Comparison of ENCODE assay signal across 20 cellular contexts in the genomic region with DNA sequence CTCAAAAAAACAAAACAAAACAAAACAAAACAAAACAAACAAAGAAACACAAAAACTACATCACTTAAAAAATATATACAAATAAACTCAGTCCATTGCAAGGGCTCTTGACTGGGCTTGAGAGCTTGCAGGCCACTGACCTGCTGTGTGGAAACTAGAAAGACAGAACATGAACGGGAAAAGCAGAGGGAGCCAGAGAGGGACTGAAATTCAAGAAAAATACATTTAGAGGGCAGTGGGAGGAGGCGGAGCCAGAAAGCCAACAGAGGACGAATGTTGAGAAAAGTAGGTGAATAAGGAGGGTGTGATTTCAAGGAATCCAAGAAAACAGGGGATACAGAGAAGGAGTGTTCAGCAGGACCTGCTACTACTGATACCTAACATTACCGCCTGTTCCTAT. TPM values are rescaled to one million over a fixed set of nuclear protein-coding genes. Genes with fewer than 3 reads are reported as not detected.
DNase-seq lines count a peak whose midpoint lies in the region; ATAC-seq and TF ChIP-seq lines count a peak whose summit lies in the region.
"Had no signal": no experiment of that assay in that cellular context is flagged by ENCODE, and none has a peak within 500 bp of the region (broad histone marks: within the 10 kb centered on the region; RNA-seq: fewer than 3 reads in every experiment).

No MANE protein-coding gene starts in this region.

- H3K9ac ChIP-seq in endodermal cell (ENCODE audit: extremely low read depth, low read length, poor library complexity, severe bottlenecking) = no peak overlapping the region
- H3K9ac ChIP-seq in mesendoderm (ENCODE audit: low read length) = no peak overlapping the region

- H3K4ac ChIP-seq in mesendoderm (ENCODE audit: low read depth, low read length) = no peak overlapping the region

- H4K5ac ChIP-seq in mesendoderm (ENCODE audit: low read length) = no peak overlapping the region

- no peak overlapping the region for H3K23ac ChIP-seq in mesendoderm (ENCODE audit: low read length)

- no peaks in the 10 kb centered on the region for H3K9me3 ChIP-seq in endodermal cell (ENCODE audit: control insufficient read depth, low read length)
- H3K9me3 ChIP-seq in thyroid gland = no peaks in the 10 kb centered on the region
- H3K9me3 ChIP-seq: Caco-2 had no signal

- H4K8ac ChIP-seq in mesendoderm (ENCODE audit: low read depth, low read length) = no peak overlapping the region

- H2BK15ac ChIP-seq in mesendoderm (replicated peaks; ENCODE audit: low read depth) = no peak overlapping the region

- no peak for DNase-seq in WTC11 (ENCODE audit: low spot score)
- DNase-seq in endodermal cell = peak; percentile 52
- peak; percentile 26 for DNase-seq in mesendoderm
- peak; percentile 48 to 51 for DNase-seq in thyroid gland
- DNase-seq in activated naive CD8-positive, alpha-beta T cell treated with anti-CD3 and anti-CD28 coated beads for 36 hours = no peak
- no peak for DNase-seq in kidney glomerular epithelial cell (lab: John Stamatoyannopoulos, UW)
- DNase-seq in HEK293T (ENCODE audit: extremely low spot score) = no peak
- DNase-seq: C1 segment of cervical spinal cord; Caco-2; CD4-positive, alpha-beta memory T cell; DMS153; DND-41; GOT3; H9; HFFc6 had no signal

- H3K4me3 Mint-ChIP-seq in WTC11 (no peak overlapping the region), endodermal cell (no peak overlapping the region)
- no peak overlapping the region for H3K4me3 Mint-ChIP-seq in activated naive CD8-positive, alpha-beta T cell treated with anti-CD3 and anti-CD28 coated beads for 36 hours
- H3K4me3 Mint-ChIP-seq: CD4-positive, alpha-beta memory T cell; H9; HFFc6 had no signal

- H2AK5ac ChIP-seq in mesendoderm (ENCODE audit: low read length) = no peak overlapping the region

- H3K27ac Mint-ChIP-seq in WTC11 = no peak overlapping the region
- no peak overlapping the region for H3K27ac Mint-ChIP-seq in endodermal cell
- no peak overlapping the region for H3K27ac Mint-ChIP-seq in activated naive CD8-positive, alpha-beta T cell treated with anti-CD3 and anti-CD28 coated beads for 36 hours
- H3K27ac Mint-ChIP-seq: CD4-positive, alpha-beta memory T cell; H9; HFFc6 had no signal

- 67 to 73% methylated on average over 3 to 4 of the region's 4 CpGs for WGBS in endodermal cell (ENCODE audit: insufficient coverage in 1 of 2, insufficient read length in 1 of 2), 2 experiments
- no CpG with 5 or more reads among the region's 4 CpGs for WGBS in mesendoderm (ENCODE audit: extremely low coverage, insufficient coverage, low lambda C conversion rate)
- 41 to 45% methylated on average over 4 of the region's 4 CpGs for WGBS in thyroid gland, 2 donors

- POLR2A ChIA-PET in WTC11 (lab: Charles Lee) (no interaction called here), HEK293T (lab: Yijun Ruan, JAX) (no interaction called here)

- H3K27me3 ChIP-seq in endodermal cell (ENCODE audit: control insufficient read depth, insufficient read depth, low read length, poor library complexity, severe bottlenecking) = peaks cover 10% of the 10 kb centered on the region
- peaks cover 4% of the 10 kb centered on the region for H3K27me3 ChIP-seq in mesendoderm (ENCODE audit: insufficient read depth, low read length, poor library complexity)
- no peaks in the 10 kb centered on the region for H3K27me3 ChIP-seq in thyroid gland

- H3K36me3 Mint-ChIP-seq in WTC11 (no peaks in the 10 kb centered on the region), endodermal cell (ENCODE audit: low read depth) (no peaks in the 10 kb centered on the region)
- no peaks in the 10 kb centered on the region for H3K36me3 Mint-ChIP-seq in activated naive CD8-positive, alpha-beta T cell treated with anti-CD3 and anti-CD28 coated beads for 36 hours
- H3K36me3 Mint-ChIP-seq: CD4-positive, alpha-beta memory T cell had no signal

- H3K9me3 Mint-ChIP-seq in WTC11 (no peaks in the 10 kb centered on the region), endodermal cell (peaks cover 6% of the 10 kb centered on the region)
- no peaks in the 10 kb centered on the region for H3K9me3 Mint-ChIP-seq in activated naive CD8-positive, alpha-beta T cell treated with anti-CD3 and anti-CD28 coated beads for 36 hours
- H3K9me3 Mint-ChIP-seq: H9, HFFc6 had no signal

- no peaks in the 10 kb centered on the region for H3K79me1 ChIP-seq in mesendoderm (ENCODE audit: low read length)

- CTCF ChIA-PET in WTC11 (lab: Charles Lee) = interaction anchor here (1.3 to 1.7 kb wide), 5 partner anchors 10 to 135 kb away, joined by 3 to 10 read pairs (median 5); partner anchors contain the start of gene VWA5B1
- CTCF ChIA-PET in HEK293T (lab: Yijun Ruan, JAX) = no interaction called here

- no peak overlapping the region for H3K18ac ChIP-seq in mesendoderm (ENCODE audit: low read length)

- H3K27ac ChIP-seq in endodermal cell (ENCODE audit: low read depth, low read length) (no peak overlapping the region), mesendoderm (ENCODE audit: low read depth, low read length) (no peak overlapping the region), thyroid gland (peak overlapping the region in 1 of 3 donors; percentile 34)

- TF ChIP-seq POLR2A in thyroid gland (IDR thresholded peaks at IDR 0.05) = no peak

- peaks cover 33% of the 10 kb centered on the region for H3K27me3 Mint-ChIP-seq in WTC11 (ENCODE audit: low read depth)
- H3K27me3 Mint-ChIP-seq in endodermal cell (ENCODE audit: insufficient read depth) = peaks cover 44% of the 10 kb centered on the region
- H3K27me3 Mint-ChIP-seq in activated naive CD8-positive, alpha-beta T cell treated with anti-CD3 and anti-CD28 coated beads for 36 hours = peaks cover 62% of the 10 kb centered on the region

- H2BK5ac ChIP-seq in mesendoderm (ENCODE audit: low read length) = no peak overlapping the region

- no peak overlapping the region for H3K4me2 ChIP-seq in mesendoderm (ENCODE audit: low read length)

- no peak overlapping the region for H3K4me3 ChIP-seq in endodermal cell (ENCODE audit: low read length)
- no peak overlapping the region for H3K4me3 ChIP-seq in mesendoderm (ENCODE audit: low read length)
- H3K4me3 ChIP-seq in thyroid gland (replicated peaks in 1 of 3) = no peak overlapping the region

- TF ChIP-seq CTCF in WTC11 (IDR thresholded peaks at IDR 0.05) (no peak), endodermal cell (conservative IDR thresholded peaks at IDR 0.05) (peak; percentile 26), thyroid gland (IDR thresholded peaks at IDR 0.05) (peak in 3 of 6 experiments; percentile 13 to 23 (median 15))

- H3K79me2 ChIP-seq in mesendoderm (ENCODE audit: control insufficient read depth, insufficient read depth, low read length) = no peaks in the 10 kb centered on the region

- ATAC-seq in WTC11 (peak; percentile 47), GM19023 (IDR thresholded peaks at IDR 0.05; ENCODE audit: unreplicated experiment) (no peak)
- ATAC-seq: HCT116 had no signal

- H3K4me1 ChIP-seq in endodermal cell (ENCODE audit: control insufficient read depth, insufficient read depth, low read length) = no peaks in the 10 kb centered on the region
- no peaks in the 10 kb centered on the region for H3K4me1 ChIP-seq in mesendoderm (ENCODE audit: control insufficient read depth, low read depth, low read length)
- H3K4me1 ChIP-seq in thyroid gland = peaks cover 22 to 31% of the 10 kb centered on the region in 2 donors
- H3K4me1 ChIP-seq: Caco-2 had no signal

- intact Hi-C loops in thyroid gland (cut with DNase I) = no loop called here

- no peak overlapping the region for H3K56ac ChIP-seq in mesendoderm (ENCODE audit: low read length)

- no peak overlapping the region for H2BK120ac ChIP-seq in mesendoderm (ENCODE audit: low read depth, low read length)

- no peaks in the 10 kb centered on the region for H3K36me3 ChIP-seq in endodermal cell (ENCODE audit: control insufficient read depth, insufficient read depth, low read length)
- no peaks in the 10 kb centered on the region for H3K36me3 ChIP-seq in mesendoderm (ENCODE audit: control insufficient read depth, insufficient read depth, low read length)
- no peaks in the 10 kb centered on the region for H3K36me3 ChIP-seq in thyroid gland

- H3K4me1 Mint-ChIP-seq in WTC11 (peaks cover 30% of the 10 kb centered on the region), endodermal cell (peaks cover 5% of the 10 kb centered on the region)
- H3K4me1 Mint-ChIP-seq in activated naive CD8-positive, alpha-beta T cell treated with anti-CD3 and anti-CD28 coated beads for 36 hours = no peaks in the 10 kb centered on the region
- H3K4me1 Mint-ChIP-seq: CD4-positive, alpha-beta memory T cell had no signal

TF ChIP-seq in WTC11, 78 proteins besides CTCF, POLR2A, EP300 and RAD21 (continues in another document):
- TF ChIP-seq ESRRA (CRISPR knock-in tag; IDR thresholded peaks at IDR 0.05; ENCODE audit: borderline replicate concordance) (no peak), TEAD1 (CRISPR knock-in tag; IDR thresholded peaks at IDR 0.05) (no peak)

TF ChIP-seq in HEK293T, 16 proteins besides CTCF, POLR2A, EP300 and RAD21:
- no peak for TF ChIP-seq TARDBP (IDR thresholded peaks at IDR 0.05)
- no peak for TF ChIP-seq HDGF (IDR thresholded peaks at IDR 0.05; ENCODE audit: borderline replicate concordance)
- TF ChIP-seq ZNF384 (IDR thresholded peaks at IDR 0.05) = no peak
- TF ChIP-seq L3MBTL2 (conservative IDR thresholded peaks at IDR 0.05) = no peak
- no peak for TF ChIP-seq SP1 (IDR thresholded peaks at IDR 0.05)
- no peak for TF ChIP-seq SUZ12 (IDR thresholded peaks at IDR 0.05)
- TF ChIP-seq ELF4 (IDR thresholded peaks at IDR 0.05) = no peak
- no peak for TF ChIP-seq BHLHE40 (IDR thresholded peaks at IDR 0.05; ENCODE audit: borderline replicate concordance)
- TF ChIP-seq ARNT (IDR thresholded peaks at IDR 0.05) = no peak
- TF ChIP-seq LEF1 (IDR thresholded peaks at IDR 0.05; ENCODE audit: borderline replicate concordance) = no peak
- no peak for TF ChIP-seq CTBP1 (IDR thresholded peaks at IDR 0.05; ENCODE audit: borderline replicate concordance)

RNA-seq across cellular contexts. Expression of gene PLA2G2C, which starts 41.4 kb away (rescaled TPM):
- total RNA-seq in WTC11 (2021) (not detected in 3 replicates), endodermal cell (not detected), thyroid gland (not detected)
- not detected for polyA plus RNA-seq in endodermal cell (2013, experiment 1 of 2)
- polyA plus RNA-seq in endodermal cell (2013, experiment 2 of 2) = not detected
- polyA plus RNA-seq in mesendoderm (2013, experiment 1 of 2) = not detected
- not detected for polyA plus RNA-seq in mesendoderm (2013, experiment 2 of 2)
- total RNA-seq in activated naive CD8-positive, alpha-beta T cell treated with anti-CD3 and anti-CD28 coated beads for 36 hours = not detected
- total RNA-seq: A172; A673; Caco-2; CD4-positive, alpha-beta memory T cell; H9; HFFc6 had no signal
- polyA plus RNA-seq: BJ; CD4-positive, alpha-beta memory T cell had no signal

RNA-seq across cellular contexts. Expression of gene UBXN10, which starts 41.8 kb away (rescaled TPM):
- total RNA-seq in WTC11 (2021) (0.52 to 0.76 TPM (median 0.71 TPM) in 3 replicates), endodermal cell (1 to 10 TPM; 1.7 to 2.6 TPM), thyroid gland (10 to 100 TPM in 1 of 4 donors, 1 to 10 TPM in 3; 4.8 to 10.9 (median 6.4) TPM)
- polyA plus RNA-seq in endodermal cell (2013, experiment 1 of 2) = 1.1 TPM
- 1.0 TPM for polyA plus RNA-seq in endodermal cell (2013, experiment 2 of 2)
- polyA plus RNA-seq in mesendoderm (2013, experiment 1 of 2) = 0.38 TPM
- polyA plus RNA-seq in mesendoderm (2013, experiment 2 of 2) = 0.43 TPM
- total RNA-seq in activated naive CD8-positive, alpha-beta T cell treated with anti-CD3 and anti-CD28 coated beads for 36 hours = 1 to 10 TPM; 1.1 to 1.2 TPM
- total RNA-seq: A172, A673, HFFc6 had no signal
- polyA plus RNA-seq: BJ had no signal

Comparison
In these comparisons a context has a peak if more than half of its experiments do, and no peak if none do; other contexts are left out.
1. DNase-seq: peak in endodermal cell (single experiment), mesendoderm (single experiment) and thyroid gland (2 of 2); none in WTC11 (single experiment), activated naive CD8-positive, alpha-beta T cell treated with anti-CD3 and anti-CD28 coated beads for 36 hours (single experiment), kidney glomerular epithelial cell (single experiment) and HEK293T (single experiment).